Comparison of ENCODE assay signal across 8 cellular contexts in the genomic region with DNA sequence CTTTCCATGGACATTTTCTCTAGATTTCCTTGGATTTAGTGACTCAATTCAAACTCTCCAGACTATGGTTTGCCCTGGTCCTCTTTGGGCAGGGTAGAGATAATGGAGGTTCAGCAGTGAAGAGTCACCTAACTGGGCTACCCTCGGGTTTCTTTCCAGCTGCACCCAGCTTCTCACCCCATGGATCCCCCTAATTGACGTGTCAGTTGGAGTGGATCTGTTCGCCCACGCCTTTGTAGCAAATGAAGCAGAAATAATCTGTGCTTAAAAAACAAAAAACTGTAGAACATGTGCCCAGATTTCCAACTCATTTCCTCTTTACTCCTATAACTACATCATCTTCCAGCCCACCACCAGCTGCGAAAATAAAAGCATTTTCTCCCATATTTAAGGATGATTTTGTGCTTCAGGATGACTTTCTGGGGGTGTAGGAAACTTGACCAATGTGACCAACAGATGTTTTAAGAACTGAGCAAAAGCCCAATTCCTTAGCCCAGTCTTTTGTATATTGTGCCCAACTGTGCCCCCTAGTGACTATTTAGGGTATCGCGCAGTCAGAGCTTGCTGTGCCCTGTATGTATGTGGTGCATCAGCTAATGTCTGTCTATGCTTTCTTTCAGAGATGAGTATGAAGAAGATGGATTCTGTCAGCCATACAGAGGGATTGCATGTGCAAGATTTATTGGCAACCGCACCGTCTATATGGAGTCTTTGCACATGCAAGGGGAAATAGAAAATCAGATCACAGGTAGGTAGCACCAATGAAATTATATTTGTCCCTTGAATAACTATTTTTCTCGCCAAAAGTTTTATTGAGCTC.
DNase-seq lines count a peak whose midpoint lies in the region; ATAC-seq and TF ChIP-seq lines count a peak whose summit lies in the region.

No MANE protein-coding gene starts in this region.

- H2AFZ ChIP-seq in parathyroid adenoma = no peak overlapping the region

- H3K27me3 ChIP-seq in parathyroid adenoma (ENCODE audit: control insufficient read depth, insufficient read depth, low read length) (no peaks in the 10 kb centered on the region), upper lobe of right lung (no peaks in the 10 kb centered on the region)

- peak; percentile 95 for TF ChIP-seq CTCF in LNCAP (IDR thresholded peaks at IDR 0.05)
- peak; percentile 91 for TF ChIP-seq CTCF in RWPE1 (conservative IDR thresholded peaks at IDR 0.05; ENCODE audit: low read depth)
- TF ChIP-seq CTCF in parathyroid adenoma (IDR thresholded peaks at IDR 0.05) = peak; percentile 81
- TF ChIP-seq CTCF in upper lobe of right lung (IDR thresholded peaks at IDR 0.05) = peak; percentile 87

- H3K4me1 ChIP-seq in parathyroid adenoma (peaks cover 2% of the 10 kb centered on the region), upper lobe of right lung (no peaks in the 10 kb centered on the region)

- peak; percentile 74 for DNase-seq in DMS114 treated with DMSO at 0.1 percent for 48 hours (lab: John Stamatoyannopoulos, UW; ENCODE audit: unreplicated experiment)
- peak; percentile 62 for DNase-seq in RWPE1 (ENCODE audit: low spot score)
- DNase-seq in activated gamma-delta T cell treated with anti-CD3 and anti-CD28 coated beads, Interleukin-2, amount 50 U/mL, for 16 hours (ENCODE audit: low read depth) = peak; percentile 42
- peak; percentile 37 for DNase-seq in germinal center (ENCODE audit: low spot score)
- peak; percentile 63 for DNase-seq in upper lobe of right lung

- CTCF ChIA-PET in RWPE1 (lab: Yijun Ruan, JAX) = interaction anchor here (0.5 to 2.1 kb wide), 20 partner anchors 9 to 1052 kb away, joined by 3 to 22 read pairs (median 4); a partner anchor contains a TSS

- H3K36me3 ChIP-seq in parathyroid adenoma (ENCODE audit: control insufficient read depth, insufficient read depth, low read length) (no peaks in the 10 kb centered on the region), upper lobe of right lung (no peaks in the 10 kb centered on the region)

- H3K4me3 ChIP-seq in parathyroid adenoma (ENCODE audit: low read depth, low read length) (no peak overlapping the region), upper lobe of right lung (no peak overlapping the region)

- no peaks in the 10 kb centered on the region for H3K9me3 ChIP-seq in parathyroid adenoma (ENCODE audit: control insufficient read depth, low read length)
- no peaks in the 10 kb centered on the region for H3K9me3 ChIP-seq in upper lobe of right lung

- H3K27ac ChIP-seq in RWPE1 (peak overlapping the region; percentile 33; the same call in 1 of the 2 replicates), parathyroid adenoma (no peak overlapping the region), upper lobe of right lung (no peak overlapping the region)

- ATAC-seq in GM21515 (IDR thresholded peaks at IDR 0.05; ENCODE audit: unreplicated experiment) = peak; percentile 66
- ATAC-seq in upper lobe of right lung = peak; percentile 94

- no peak overlapping the region for H3K4me2 ChIP-seq in parathyroid adenoma (ENCODE audit: low read length)

- POLR2A ChIA-PET in RWPE1 (lab: Yijun Ruan, JAX; ENCODE audit: low non-redundant PET) = no interaction called here

- no peaks in the 10 kb centered on the region for H3K79me2 ChIP-seq in parathyroid adenoma

- no peak overlapping the region for H3K9ac ChIP-seq in parathyroid adenoma

- intact Hi-C loops in upper lobe of right lung (cut with DNase I) = loop anchor here (10.0 kb wide), 1 partner anchor 522 kb away; no protein-coding TSS in a partner anchor
